11 cellular contexts compared by ENCODE assay signal in the genomic region with DNA sequence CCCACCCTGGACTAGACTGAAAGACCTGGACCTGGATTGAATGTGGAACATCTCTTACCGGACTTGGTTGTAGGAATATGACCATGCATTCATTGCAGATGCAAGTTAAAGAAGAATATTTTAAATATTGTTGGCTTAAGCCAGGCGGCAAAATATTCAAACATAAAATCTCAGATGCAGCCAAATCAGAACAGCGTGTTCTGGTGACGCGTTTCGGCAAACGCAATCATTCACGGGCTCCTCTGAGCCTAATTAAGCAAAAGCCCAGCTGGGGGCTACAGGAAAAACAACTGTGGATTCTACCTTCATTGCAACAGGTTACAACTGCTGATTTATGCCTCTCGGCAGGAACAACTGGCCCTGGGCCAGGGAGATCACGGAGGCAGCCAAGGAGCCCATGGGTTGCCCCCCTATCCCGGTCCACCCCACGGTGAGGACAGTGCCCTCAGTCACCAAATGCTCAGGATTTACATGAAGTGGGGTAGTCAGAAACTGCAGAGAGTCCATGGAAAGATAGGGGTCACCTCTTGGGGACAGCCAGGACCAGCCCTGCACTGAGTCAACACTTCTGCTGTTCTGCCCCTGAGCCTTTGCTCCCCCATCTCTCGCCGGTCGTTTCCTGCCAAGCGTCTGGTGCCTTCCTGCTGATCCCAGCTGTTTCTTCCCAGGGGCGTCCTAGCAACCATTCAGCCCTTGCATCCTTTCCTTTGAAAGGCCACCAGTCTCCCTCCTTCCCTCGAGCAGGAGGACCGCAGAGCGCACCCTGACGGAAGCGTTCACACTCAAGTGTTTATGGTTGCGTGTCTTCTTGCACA.
DNase-seq lines count a peak whose midpoint lies in the region; ATAC-seq, FAIRE-seq and TF ChIP-seq lines count a peak whose summit lies in the region.
"Had no signal": no experiment of that assay in that cellular context is flagged by ENCODE, and none has a peak within 500 bp of the region (broad histone marks: within the 10 kb centered on the region; RNA-seq: fewer than 3 reads in every experiment).

No MANE protein-coding gene starts in this region.

- no peak for DNase-seq in GM12891 (ENCODE audit: insufficient read length, low spot score)
- DNase-seq in heart right ventricle = peak in 1 of 2 donors; percentile 33
- DNase-seq in progenitor cell of endocrine pancreas (ENCODE audit: low spot score, unreplicated experiment) = no peak
- DNase-seq in RCC 7860 (ENCODE audit: low spot score) = no peak
- no peak for DNase-seq in AML-193 (lab: John Stamatoyannopoulos, UW)
- DNase-seq in MM.1S = no peak
- DNase-seq: activated naive CD4-positive, alpha-beta T cell treated with anti-CD3 and anti-CD28 coated beads, Interleukin-2, amount 10 ng/mL, durations not matched to agents 7 days and 5 days had no signal

- no peak overlapping the region for H2AFZ ChIP-seq in OCI-LY1 (ENCODE audit: low read length)
- no peak overlapping the region for H2AFZ ChIP-seq in MM.1S (ENCODE audit: low read length)

- peaks cover 16% of the 10 kb centered on the region for H3K27me3 Mint-ChIP-seq in progenitor cell of endocrine pancreas
- no peaks in the 10 kb centered on the region for H3K27me3 Mint-ChIP-seq in activated T-helper 17 cell treated with anti-CD3 and anti-CD28 coated beads, Interleukin-2, amount 50 U/mL, for 72 hours

- no peaks in the 10 kb centered on the region for H3K79me2 ChIP-seq in OCI-LY1 (ENCODE audit: insufficient read depth, low read length)
- H3K79me2 ChIP-seq in MM.1S (ENCODE audit: low read length) = no peaks in the 10 kb centered on the region

- no peaks in the 10 kb centered on the region for H3K36me3 Mint-ChIP-seq in progenitor cell of endocrine pancreas (ENCODE audit: insufficient read depth)
- no peaks in the 10 kb centered on the region for H3K36me3 Mint-ChIP-seq in activated T-helper 17 cell treated with anti-CD3 and anti-CD28 coated beads, Interleukin-2, amount 50 U/mL, for 72 hours (ENCODE audit: low read depth)

- H3K9me3 Mint-ChIP-seq in progenitor cell of endocrine pancreas (ENCODE audit: low read depth) = no peaks in the 10 kb centered on the region
- H3K9me3 Mint-ChIP-seq in activated T-helper 17 cell treated with anti-CD3 and anti-CD28 coated beads, Interleukin-2, amount 50 U/mL, for 72 hours = no peaks in the 10 kb centered on the region
- H3K9me3 Mint-ChIP-seq: activated naive CD4-positive, alpha-beta T cell treated with anti-CD3 and anti-CD28 coated beads, Interleukin-2, amount 10 ng/mL, durations not matched to agents 7 days and 5 days had no signal

- intact Hi-C loops in heart right ventricle (cut with DNase I) = loop anchor here in 1 of 10 donors (5.0 kb wide), 1 partner anchor 1183 kb away; no protein-coding TSS in a partner anchor

- H3K4me2 ChIP-seq in OCI-LY1 (ENCODE audit: low read length) (peak overlapping the region; percentile 53), MM.1S (ENCODE audit: low read depth, low read length) (no peak overlapping the region)
- H3K4me2 ChIP-seq: smooth muscle cell had no signal

- no peak for TF ChIP-seq POLR2A in GM12891 (IDR thresholded peaks at IDR 0.05; ENCODE audit: low read depth, low read length)

- H3K4me1 Mint-ChIP-seq in progenitor cell of endocrine pancreas (ENCODE audit: low read depth) = peaks cover 4% of the 10 kb centered on the region
- peaks cover 18% of the 10 kb centered on the region for H3K4me1 Mint-ChIP-seq in activated T-helper 17 cell treated with anti-CD3 and anti-CD28 coated beads, Interleukin-2, amount 50 U/mL, for 72 hours

- peak overlapping the region; percentile 96 for H3K27ac ChIP-seq in OCI-LY1 (ENCODE audit: low read depth, low read length, poor library complexity, severe bottlenecking)
- H3K27ac ChIP-seq in heart right ventricle = no peak overlapping the region
- H3K27ac ChIP-seq in MM.1S (ENCODE audit: low read length) = no peak overlapping the region
- H3K27ac ChIP-seq: uterus had no signal

- no peak for TF ChIP-seq CTCF in OCI-LY1 (IDR thresholded peaks at IDR 0.05; ENCODE audit: low read length)
- no peak for TF ChIP-seq CTCF in heart right ventricle (IDR thresholded peaks at IDR 0.05)
- no peak for TF ChIP-seq CTCF in progenitor cell of endocrine pancreas (IDR thresholded peaks at IDR 0.05; ENCODE audit: unreplicated experiment)
- no peak for TF ChIP-seq CTCF in MM.1S (IDR thresholded peaks at IDR 0.05; ENCODE audit: low read length)

- H3K27ac Mint-ChIP-seq in progenitor cell of endocrine pancreas = peak overlapping the region; percentile 7
- no peak overlapping the region for H3K27ac Mint-ChIP-seq in activated T-helper 17 cell treated with anti-CD3 and anti-CD28 coated beads, Interleukin-2, amount 50 U/mL, for 72 hours
- H3K27ac Mint-ChIP-seq: activated naive CD4-positive, alpha-beta T cell treated with anti-CD3 and anti-CD28 coated beads, Interleukin-2, amount 10 ng/mL, durations not matched to agents 7 days and 5 days had no signal

- H3F3A ChIP-seq in OCI-LY1 (ENCODE audit: insufficient read depth, low read length) = peaks cover 3% of the 10 kb centered on the region; the same call in 1 of the 2 replicates
- peaks cover 61% of the 10 kb centered on the region for H3F3A ChIP-seq in MM.1S (ENCODE audit: insufficient read depth, low read length)

- peak in 7 of 8 donors; percentile 43 to 79 (median 72) for ATAC-seq in heart right ventricle
- ATAC-seq in activated T-helper 17 cell treated with anti-CD3 and anti-CD28 coated beads, Interleukin-2, amount 50 U/mL, for 72 hours (replicated peaks) = no peak

- peak overlapping the region; percentile 5 for H3K4me3 ChIP-seq in OCI-LY1 (ENCODE audit: low read depth, low read length, poor library complexity, severe bottlenecking)
- H3K4me3 ChIP-seq in heart right ventricle = peak overlapping the region in 1 of 10 donors; percentile 11
- H3K4me3 ChIP-seq in MM.1S (ENCODE audit: low read length) = no peak overlapping the region
- H3K4me3 ChIP-seq: smooth muscle cell, uterus had no signal

- H4K20me1 ChIP-seq in OCI-LY1 (ENCODE audit: insufficient read depth, low read length) (no peaks in the 10 kb centered on the region), MM.1S (ENCODE audit: insufficient read depth, low read length) (no peaks in the 10 kb centered on the region)

- H3K9me3 ChIP-seq in OCI-LY1 (ENCODE audit: low read length) = no peaks in the 10 kb centered on the region; the same call in 1 of the 2 replicates
- no peaks in the 10 kb centered on the region for H3K9me3 ChIP-seq in heart right ventricle
- no peaks in the 10 kb centered on the region for H3K9me3 ChIP-seq in MM.1S (replicated peaks; ENCODE audit: insufficient read depth, low read length)
- H3K9me3 ChIP-seq: uterus had no signal

- no peaks in the 10 kb centered on the region for H3K27me3 ChIP-seq in OCI-LY1 (ENCODE audit: insufficient read depth, low read length)
- peaks cover 0 to 5% (median 0%) of the 10 kb centered on the region in 7 donors for H3K27me3 ChIP-seq in heart right ventricle
- no peaks in the 10 kb centered on the region for H3K27me3 ChIP-seq in MM.1S (replicated peaks; ENCODE audit: insufficient read depth, low read length)
- H3K27me3 ChIP-seq: uterus had no signal

- H3K9ac ChIP-seq in OCI-LY1 (ENCODE audit: low read length) (peak overlapping the region; percentile 55), MM.1S (ENCODE audit: low read length) (no peak overlapping the region)

- WGBS in heart right ventricle, 2 donors = 30 to 32% methylated on average over 23 of the region's 23 CpGs

- no peaks in the 10 kb centered on the region for H3K9me2 ChIP-seq in OCI-LY1 (ENCODE audit: low read depth, low read length)
- no peaks in the 10 kb centered on the region for H3K9me2 ChIP-seq in MM.1S (replicated peaks; ENCODE audit: insufficient read depth, low read length)

- FAIRE-seq in GM12891 (lab: Jason Lieb, UNC) (peak; percentile 94), RCC 7860 (lab: Jason Lieb, UNC) (no peak)

- H3K36me3 ChIP-seq in OCI-LY1 (ENCODE audit: insufficient read depth, low read length) (no peaks in the 10 kb centered on the region), heart right ventricle (no peaks in the 10 kb centered on the region), MM.1S (replicated peaks; ENCODE audit: insufficient read depth, low read length) (no peaks in the 10 kb centered on the region)
- H3K36me3 ChIP-seq: uterus had no signal

- peaks cover 93% of the 10 kb centered on the region for H3K4me1 ChIP-seq in OCI-LY1 (ENCODE audit: insufficient read depth, low read length, severe bottlenecking)
- peaks cover 0 to 36% (median 11%) of the 10 kb centered on the region in 9 donors for H3K4me1 ChIP-seq in heart right ventricle
- peaks cover 51% of the 10 kb centered on the region for H3K4me1 ChIP-seq in MM.1S (ENCODE audit: low read length)
- H3K4me1 ChIP-seq: uterus had no signal

- no peak overlapping the region for H3K4me3 Mint-ChIP-seq in progenitor cell of endocrine pancreas (ENCODE audit: low read depth)
- H3K4me3 Mint-ChIP-seq in activated T-helper 17 cell treated with anti-CD3 and anti-CD28 coated beads, Interleukin-2, amount 50 U/mL, for 72 hours = no peak overlapping the region
- H3K4me3 Mint-ChIP-seq: activated naive CD4-positive, alpha-beta T cell treated with anti-CD3 and anti-CD28 coated beads, Interleukin-2, amount 10 ng/mL, durations not matched to agents 7 days and 5 days had no signal

TF ChIP-seq in GM12891, 5 proteins besides CTCF, POLR2A, EP300 and RAD21:
- TF ChIP-seq POU2F2 (IDR thresholded peaks at IDR 0.05; ENCODE audit: low read depth, low read length) (peak; percentile 52; the same call in 1 of the 2 replicates), PAX5 (IDR thresholded peaks at IDR 0.05; ENCODE audit: insufficient read depth, low read length, severe bottlenecking) (no peak)
TF ChIP-seq in GM12891: peak in this region for 1.
